Comparison of ENCODE assay signal across 18 cellular contexts in genomic region chr16:27481282-27481934, GRCh38.
"Had no signal": no experiment of that assay in that cellular context is flagged by ENCODE, and none has a peak within 500 bp of the region (broad histone marks: within the 10 kb centered on the region; RNA-seq: fewer than 3 reads in every experiment).

No MANE protein-coding gene starts in this region.

- H3K27me3 ChIP-seq: colonic mucosa, gastroesophageal sphincter, heart left ventricle, vagina had no signal

- FAIRE-seq: endometrium had no signal

- H3K4me1 ChIP-seq: colonic mucosa, gastroesophageal sphincter, heart left ventricle, left ventricle myocardium inferior, vagina had no signal

- H3K9me3 ChIP-seq: colonic mucosa, gastroesophageal sphincter, heart left ventricle, left ventricle myocardium inferior, mucosa of descending colon, vagina had no signal

- DNase-seq: activated CD4-positive, alpha-beta T cell treated with anti-CD3 and anti-CD28 coated beads, Interleukin-2, amount 50 U/mL, for 1 hour; activated CD4-positive, CD25-positive, alpha-beta regulatory T cell treated with anti-CD3 and anti-CD28 coated beads, Interleukin-2, amount 50 U/mL, for 72 hours; activated naive CD8-positive, alpha-beta T cell treated with anti-CD3 and anti-CD28 coated beads for 36 hours; activated T-cell treated with anti-CD3 and anti-CD28 coated beads for 4 hours; amniotic stem cell; colonic mucosa; heart left ventricle; left ventricle myocardium inferior; mucosa of descending colon; naive B cell; stimulated activated CD4-positive, alpha-beta T cell treated with anti-CD3 and anti-CD28 coated beads, Interleukin-4, amount 100 ng/mL, for 4 hours; stimulated activated naive CD4-positive, alpha-beta T cell; T-helper 2 cell had no signal

- H3K4me3 ChIP-seq: colonic mucosa, gastroesophageal sphincter, heart left ventricle, left ventricle myocardium inferior, mucosa of descending colon, vagina had no signal

- H3K27ac ChIP-seq: colonic mucosa, gastroesophageal sphincter, heart left ventricle, left ventricle myocardium inferior, vagina, VCaP had no signal

- ATAC-seq: gastroesophageal sphincter, mucosa of descending colon, sciatic nerve had no signal
